ENCODE assay signal across 17 cellular contexts in the genomic region with DNA sequence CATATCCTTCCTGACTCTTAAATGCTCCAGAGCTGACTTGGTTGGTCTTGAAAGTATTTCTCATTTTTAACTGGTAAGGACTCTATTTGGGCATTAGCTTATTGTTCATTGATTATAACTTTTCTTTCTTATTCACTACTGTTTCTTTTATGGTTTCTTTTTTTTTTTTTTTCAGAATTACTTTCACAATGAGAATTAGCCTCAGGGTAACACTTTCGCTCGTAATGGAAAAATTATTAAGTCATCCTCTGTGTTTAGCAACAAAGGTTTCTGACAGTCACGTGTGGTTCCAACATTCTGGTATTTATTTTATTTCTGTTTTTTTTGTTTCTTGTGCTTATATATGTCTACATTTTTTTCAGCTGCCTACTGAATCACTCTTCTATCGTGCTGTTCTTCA.
A peak's percentile ranks its signal among the peaks of the same experiment; 100 is the strongest.
DNase-seq lines count a peak whose midpoint lies in the region; ATAC-seq and TF ChIP-seq lines count a peak whose summit lies in the region.
"Had no signal": no experiment of that assay in that cellular context is flagged by ENCODE, and none has a peak within 500 bp of the region (broad histone marks: within the 10 kb centered on the region; RNA-seq: fewer than 3 reads in every experiment).

No MANE protein-coding gene starts in this region.

- peaks cover 18% of the 10 kb centered on the region for H3K4me1 Mint-ChIP-seq in chondrocyte (ENCODE audit: low read depth)
- H3K4me1 Mint-ChIP-seq: activated B cell treated with CpG ODN at 0.5 μM for 24 hours, neural crest cell had no signal

- H3K4me3 Mint-ChIP-seq in chondrocyte (ENCODE audit: unreplicated experiment), result no peak overlapping the region
- H3K4me3 Mint-ChIP-seq: activated B cell treated with CpG ODN at 0.5 μM for 24 hours, neural crest cell had no signal

- no peaks in the 10 kb centered on the region for H3K27me3 Mint-ChIP-seq in chondrocyte (ENCODE audit: low read depth)
- H3K27me3 Mint-ChIP-seq: activated B cell treated with CpG ODN at 0.5 μM for 24 hours had no signal

- no peak overlapping the region for H3K27ac Mint-ChIP-seq in chondrocyte (ENCODE audit: unreplicated experiment)
- H3K27ac Mint-ChIP-seq: activated B cell treated with CpG ODN at 0.5 μM for 24 hours had no signal

- TF ChIP-seq CTCF in epithelial cell of esophagus (IDR thresholded peaks at IDR 0.05; ENCODE audit: insufficient read depth, low read depth, low read length, missing control alignments) (no peak), chondrocyte (IDR thresholded peaks at IDR 0.05) (no peak)

- peaks cover 13% of the 10 kb centered on the region for H3K36me3 Mint-ChIP-seq in chondrocyte (ENCODE audit: low read depth)

- DNase-seq in epithelial cell of esophagus (ENCODE audit: low read depth) (peak; percentile 66), chondrocyte (ENCODE audit: low spot score) (no peak), NCI-H69 (lab: John Stamatoyannopoulos, UW) (no peak)
- no peak for DNase-seq in activated CD4-positive, alpha-beta T cell treated with anti-CD3 and anti-CD28 coated beads for 48 hours
- DNase-seq: activated B cell treated with CpG ODN at 0.5 μM for 24 hours; activated T-cell treated with anti-CD3 and anti-CD28 coated beads, Interleukin-2, amount 50 U/mL, for 1 hour; aorta; DND-41; dorsolateral prefrontal cortex; IMR-90; NCI-H1417 treated with DMSO at 0.1 percent for 48 hours; PC-3; sigmoid colon had no signal

- H3K9me3 Mint-ChIP-seq in chondrocyte (ENCODE audit: low read depth), result peaks cover 6% of the 10 kb centered on the region

- ATAC-seq in GM18858 (IDR thresholded peaks at IDR 0.05; ENCODE audit: unreplicated experiment) (peak; percentile 64), GM21529 (IDR thresholded peaks at IDR 0.05; ENCODE audit: unreplicated experiment) (peak; percentile 58), HG03175 (IDR thresholded peaks at IDR 0.05; ENCODE audit: unreplicated experiment) (peak; percentile 57)
- ATAC-seq: PC-3 had no signal

- H3K4me3 ChIP-seq in epithelial cell of esophagus (ENCODE audit: low read length), result no peak overlapping the region
- H3K4me3 ChIP-seq: dorsolateral prefrontal cortex, sigmoid colon had no signal
